15 cellular contexts compared by ENCODE assay signal in the genomic region with DNA sequence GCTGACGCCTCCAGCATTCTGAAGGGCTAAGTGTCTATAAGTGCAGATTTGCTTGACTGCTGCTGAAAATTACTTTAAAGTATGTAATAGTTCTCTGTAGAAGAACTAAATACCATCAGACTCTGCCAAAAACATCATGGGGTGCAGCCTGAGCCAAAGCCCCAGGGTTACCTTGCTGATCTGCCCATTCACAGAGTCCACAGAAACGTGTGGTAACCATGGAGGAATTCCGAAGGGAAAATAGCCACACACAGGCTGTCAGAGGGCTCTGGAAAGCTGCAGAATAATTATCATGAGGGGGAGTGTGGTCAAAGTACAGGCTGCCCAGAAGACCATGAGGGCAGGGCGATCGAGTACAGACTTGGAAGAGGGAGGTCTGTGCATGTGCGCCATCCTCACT.
"Had no signal": no experiment of that assay in that cellular context is flagged by ENCODE, and none has a peak within 500 bp of the region (broad histone marks: within the 10 kb centered on the region; RNA-seq: fewer than 3 reads in every experiment).

No MANE protein-coding gene starts in this region.

- H3K4me3 ChIP-seq: tibial nerve, vagina had no signal

- H3K27ac ChIP-seq: epithelial cell of prostate, tibial nerve, vagina had no signal

- DNase-seq: activated CD4-positive, alpha-beta memory T cell treated with anti-CD3 and anti-CD28 coated beads, Interleukin-2, amount 10 ng/mL, durations not matched to agents 7 days and 5 days; activated CD4-positive, alpha-beta T cell treated with anti-CD3 and anti-CD28 coated beads for 36 hours; activated effector memory CD4-positive, alpha-beta T cell treated with Interleukin-2 at 50 U/mL for 16 hours; activated naive CD4-positive, alpha-beta T cell treated with anti-CD3 and anti-CD28 coated beads, Interleukin-2, amount 50 U/mL, for 16 hours; activated T-cell treated with anti-CD3 and anti-CD28 coated beads, Interleukin-2, amount 50 U/mL, for 4 hours; dermis blood vessel endothelial cell; foreskin melanocyte; left colon; mesenchymal stem cell; naive thymus-derived CD8-positive, alpha-beta T cell; occipital lobe; stimulated activated CD4-positive, alpha-beta T cell treated with anti-CD3 and anti-CD28 coated beads, Interleukin-1b, Interleukin-23, amount 100 ng/mL, for 48 hours had no signal

- H3K36me3 ChIP-seq: tibial nerve, vagina had no signal

- H3K9me3 ChIP-seq: tibial nerve, vagina had no signal

- H3K27me3 ChIP-seq: tibial nerve, vagina had no signal
